Comparison of ENCODE assay signal across 5 cellular contexts in the genomic region with DNA sequence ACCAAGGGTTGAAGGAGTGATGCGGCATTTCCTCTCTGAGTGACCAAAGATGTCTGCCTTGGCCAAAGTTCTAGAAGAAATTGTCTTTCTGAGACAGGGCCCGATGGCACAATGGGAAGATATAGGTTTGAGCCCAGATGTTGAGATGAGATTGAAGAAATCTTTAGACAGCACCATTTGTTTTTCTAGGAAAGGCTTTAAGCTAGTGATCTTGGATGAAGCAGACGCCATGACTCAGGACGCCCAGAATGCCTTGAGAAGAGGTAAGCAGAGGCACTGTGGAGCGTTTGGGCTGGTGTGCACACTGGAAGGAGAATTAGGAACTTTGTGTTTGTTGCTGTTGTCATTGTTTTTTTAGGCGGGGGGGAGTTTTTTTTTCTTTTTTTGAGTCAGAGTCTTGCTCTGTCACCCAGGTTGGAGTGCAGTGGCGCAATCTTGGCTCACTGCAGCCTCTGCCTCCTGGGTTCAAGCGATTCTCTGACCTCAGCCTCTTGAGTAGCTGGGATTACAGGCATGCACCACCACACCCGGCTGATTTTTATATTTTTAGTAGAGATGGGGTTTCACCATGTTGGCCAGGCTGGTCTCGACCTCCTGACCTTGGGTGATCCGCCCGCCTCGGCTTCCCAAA. TPM values are rescaled to one million over a fixed set of nuclear protein-coding genes. Genes with fewer than 3 reads are reported as not detected.
"Had no signal": no experiment of that assay in that cellular context is flagged by ENCODE, and none has a peak within 500 bp of the region (broad histone marks: within the 10 kb centered on the region; RNA-seq: fewer than 3 reads in every experiment).

No MANE protein-coding gene starts in this region.

RNA-seq across cellular contexts. Expression of gene KSR2, which starts 53.4 kb away (rescaled TPM):
- total RNA-seq: activated CD4-positive, alpha-beta memory T cell treated with anti-CD3 and anti-CD28 coated beads, Interleukin-2, amount 10 ng/mL, durations not matched to agents 7 days and 5 days; activated CD8-positive, alpha-beta memory T cell treated with anti-CD3 and anti-CD28 coated beads, Interleukin-2, amount 10 ng/mL, durations not matched to agents 7 days and 5 days; activated naive CD8-positive, alpha-beta T cell treated with anti-CD3 and anti-CD28 coated beads, Interleukin-2, amount 10 ng/mL, durations not matched to agents 7 days and 5 days; cardiac septum; NCI-H460 had no signal
